ENCODE assay signal across 25 cellular contexts in genomic region chr1:47906466-47907191, GRCh38.
DNase-seq lines count a peak whose midpoint lies in the region; ATAC-seq, FAIRE-seq and TF ChIP-seq lines count a peak whose summit lies in the region.
"Had no signal": no experiment of that assay in that cellular context is flagged by ENCODE, and none has a peak within 500 bp of the region (broad histone marks: within the 10 kb centered on the region; RNA-seq: fewer than 3 reads in every experiment).

No MANE protein-coding gene starts in this region.

- BruUV-seq in endothelial cell of umbilical vein (replicated peaks; lab: Mats Ljungman, UMichigan), result no TSS peak

- H3K27ac ChIP-seq in endothelial cell of umbilical vein (ENCODE audit: insufficient read depth, low read depth, low read length) (peak overlapping the region; percentile 35), smooth muscle cell (ENCODE audit: low read depth) (peak overlapping the region; percentile 42)
- H3K27ac ChIP-seq: 22Rv1, KMS-11, left ventricle myocardium inferior, pancreas, VCaP had no signal

- H3K9ac ChIP-seq in endothelial cell of umbilical vein (replicated peaks; ENCODE audit: extremely low read depth, insufficient read depth, low read length) (no peak overlapping the region), smooth muscle cell (ENCODE audit: low read depth) (no peak overlapping the region)
- H3K9ac ChIP-seq: KMS-11 had no signal

- ATAC-seq in HG02642 (IDR thresholded peaks at IDR 0.05; ENCODE audit: poor library complexity, unreplicated experiment) (no peak), SK-N-SH treated with all-trans-retinoic acid at 6 μM for 48 hours (no peak)
- ATAC-seq: natural killer cell; Right ventricle myocardium inferior; stimulated activated effector memory CD8-positive, alpha-beta T cell treated with anti-CD3 and anti-CD28 coated beads, Interleukin-12 subunit alpha, Interleukin-12 subunit beta, amount 100 ng/mL, for 72 hours had no signal

- 60% methylated on average over 14 of the region's 14 CpGs for WGBS in smooth muscle cell (ENCODE audit: low lambda C conversion rate)

- H3K9me1 ChIP-seq in endothelial cell of umbilical vein (replicated peaks; ENCODE audit: control insufficient read depth, extremely low read depth, insufficient read depth, low read length), result no peaks in the 10 kb centered on the region

- H3F3A ChIP-seq in smooth muscle cell (ENCODE audit: low read depth), result peaks cover 7% of the 10 kb centered on the region

- H3K4me2 ChIP-seq in endothelial cell of umbilical vein (ENCODE audit: insufficient read depth, low read length), result peak overlapping the region; percentile 12
- peak overlapping the region; percentile 59 for H3K4me2 ChIP-seq in smooth muscle cell
- H3K4me2 ChIP-seq: KMS-11 had no signal

- dilution Hi-C loops in endothelial cell of umbilical vein (cut with MboI; ENCODE audit: extremely low pct_ligation_motif_present, low sequenced_read_pairs), result no loop called here

- POLR2A ChIA-PET in endothelial cell of umbilical vein (lab: Charles Lee), result no interaction called here

- H2AFZ ChIP-seq in endothelial cell of umbilical vein (ENCODE audit: low read depth, low read length) (no peak overlapping the region), smooth muscle cell (ENCODE audit: low read depth) (no peak overlapping the region)

- H3K79me2 ChIP-seq in endothelial cell of umbilical vein (ENCODE audit: control insufficient read depth, insufficient read depth, low read length), result no peaks in the 10 kb centered on the region
- H3K79me2 ChIP-seq in smooth muscle cell (ENCODE audit: low read depth), result no peaks in the 10 kb centered on the region

- H3K4me1 ChIP-seq in endothelial cell of umbilical vein (ENCODE audit: control insufficient read depth, extremely low read depth, insufficient read depth, low read length), result peaks cover 23% of the 10 kb centered on the region
- H3K4me1 ChIP-seq in smooth muscle cell (ENCODE audit: low read depth), result peaks cover 9% of the 10 kb centered on the region
- H3K4me1 ChIP-seq: left ventricle myocardium inferior, pancreas had no signal

- no peak for TF ChIP-seq POLR2A in endothelial cell of umbilical vein (IDR thresholded peaks at IDR 0.05; ENCODE audit: low read depth, low read length)

- no peak for TF ChIP-seq CTCF in endothelial cell of umbilical vein (IDR thresholded peaks at IDR 0.05; ENCODE audit: extremely low read depth in 1 of 2, insufficient read depth in 1 of 2, low read depth in 1 of 2, low read length in 2 of 2)
- TF ChIP-seq CTCF in smooth muscle cell (IDR thresholded peaks at IDR 0.05; ENCODE audit: borderline replicate concordance, insufficient read depth, poor library complexity, severe bottlenecking), result no peak

- CTCF ChIA-PET in endothelial cell of umbilical vein (lab: Charles Lee), result interaction anchor here (0.6 to 1.8 kb wide), 7 partner anchors 12 to 155 kb away, joined by 3 to 8 read pairs (median 4); partner anchors contain the start of gene TRABD2B

- H3K9me3 ChIP-seq in endothelial cell of umbilical vein (replicated peaks; ENCODE audit: control insufficient read depth, insufficient read depth, low read length) (no peaks in the 10 kb centered on the region), smooth muscle cell (replicated peaks; ENCODE audit: low read depth) (no peaks in the 10 kb centered on the region)
- H3K9me3 ChIP-seq: esophagus muscularis mucosa, left ventricle myocardium inferior, pancreas had no signal

- peak; percentile 55 for DNase-seq in DMS53 (lab: John Stamatoyannopoulos, UW)
- DNase-seq in DMS53 treated with DMSO at 0.1 percent for 48 hours (lab: John Stamatoyannopoulos, UW; ENCODE audit: unreplicated experiment), result no peak
- peak; percentile 62 for DNase-seq in astrocyte of the hippocampus (ENCODE audit: low read depth, low spot score)
- peak; percentile 45 for DNase-seq in endothelial cell of umbilical vein (ENCODE audit: low read depth, low spot score)
- DNase-seq in smooth muscle cell (lab: John Stamatoyannopoulos, UW; ENCODE audit: unreplicated experiment), result no peak
- DNase-seq in iPS-NIHi7 (ENCODE audit: extremely low spot score), result no peak
- DNase-seq: activated CD4-positive, alpha-beta T cell treated with anti-CD3 and anti-CD28 coated beads for 4 hours; activated CD8-positive, alpha-beta memory T cell treated with anti-CD3 and anti-CD28 coated beads for 24 hours; activated effector memory CD4-positive, alpha-beta T cell treated with Interleukin-2 at 50 U/mL for 16 hours; left ventricle myocardium inferior; natural killer cell; NCI-H1417 treated with DMSO at 0.1 percent for 48 hours; NCI-H2081; stimulated activated CD4-positive, alpha-beta T cell treated with anti-CD3 and anti-CD28 coated beads, Interleukin-4, amount 100 ng/mL, for 24 hours had no signal

- H4K20me1 ChIP-seq in endothelial cell of umbilical vein (replicated peaks; ENCODE audit: control insufficient read depth, extremely low read depth, insufficient read depth, low read length) (no peaks in the 10 kb centered on the region), smooth muscle cell (ENCODE audit: low read depth) (peaks cover 80% of the 10 kb centered on the region)

- no peak overlapping the region for H3K4me3 ChIP-seq in endothelial cell of umbilical vein (replicated peaks in 1 of 3; ENCODE audit: insufficient read depth in 1 of 3, low read depth in 1 of 3, low read length in 3 of 3)
- no peak overlapping the region for H3K4me3 ChIP-seq in smooth muscle cell
- H3K4me3 ChIP-seq: esophagus muscularis mucosa, left ventricle myocardium inferior, pancreas had no signal

- intact Hi-C loops in endothelial cell of umbilical vein (cut with micrococcal nuclease), result loop anchor here (1.0 kb wide), 1 partner anchor 12 kb away; no protein-coding TSS in a partner anchor

- FAIRE-seq in endothelial cell of umbilical vein (lab: Jason Lieb, UNC), result peak; percentile 33
- FAIRE-seq: astrocyte, frontal cortex, pancreas had no signal

- H3K27me3 ChIP-seq in endothelial cell of umbilical vein (ENCODE audit: control insufficient read depth in 2 of 2, insufficient read depth in 2 of 2, low read length in 2 of 2) (no peaks in the 10 kb centered on the region), smooth muscle cell (ENCODE audit: low read depth) (no peaks in the 10 kb centered on the region)
- H3K27me3 ChIP-seq: esophagus muscularis mucosa, pancreas had no signal

- H3K36me3 ChIP-seq in endothelial cell of umbilical vein (ENCODE audit: control insufficient read depth in 2 of 2, extremely low read depth in 1 of 2, insufficient read depth in 2 of 2, low read length in 2 of 2) (no peaks in the 10 kb centered on the region), smooth muscle cell (ENCODE audit: low read depth) (no peaks in the 10 kb centered on the region)
- H3K36me3 ChIP-seq: esophagus muscularis mucosa, left ventricle myocardium inferior, pancreas had no signal

TF ChIP-seq in endothelial cell of umbilical vein, 7 proteins besides CTCF, POLR2A, EP300 and RAD21:
- TF ChIP-seq EZH2 (IDR thresholded peaks at IDR 0.05; ENCODE audit: borderline replicate concordance, low read depth, low read length, severe bottlenecking) (no peak), POLR2AphosphoS5 (IDR thresholded peaks at IDR 0.05; ENCODE audit: insufficient read depth, low read depth, low read length) (no peak), MAX (IDR thresholded peaks at IDR 0.05; ENCODE audit: insufficient read depth, insufficient read length) (no peak), MYC (IDR thresholded peaks at IDR 0.05; ENCODE audit: low read depth, low read length) (no peak), FOS (IDR thresholded peaks at IDR 0.05; ENCODE audit: borderline replicate concordance, insufficient read depth, low read length) (no peak), JUN (IDR thresholded peaks at IDR 0.05; ENCODE audit: borderline replicate concordance, insufficient read depth, insufficient read length, low read depth) (no peak), GATA2 (IDR thresholded peaks at IDR 0.05; ENCODE audit: insufficient read depth, insufficient read length, low read depth, low read length) (no peak)

TF ChIP-seq in SK-N-SH treated with all-trans-retinoic acid at 6 μM for 48 hours, 23 proteins besides CTCF, POLR2A, EP300 and RAD21 (continues in another document):
- TF ChIP-seq GLIS3 (CRISPR knock-in tag; IDR thresholded peaks at IDR 0.05) (no peak), POU6F1 (CRISPR knock-in tag; IDR thresholded peaks at IDR 0.05; ENCODE audit: borderline replicate concordance, low read depth) (no peak), TSHZ2 (CRISPR knock-in tag; IDR thresholded peaks at IDR 0.05) (no peak), PPARA (CRISPR knock-in tag; IDR thresholded peaks at IDR 0.05; ENCODE audit: borderline replicate concordance) (no peak)

Comparison
In these comparisons a context has a peak if more than half of its experiments do, and no peak if none do; other contexts are left out.
1. DNase-seq: peak in DMS53 (single experiment), astrocyte of the hippocampus (single experiment) and endothelial cell of umbilical vein (single experiment); none in DMS53 treated with DMSO at 0.1 percent for 48 hours (single experiment), smooth muscle cell (single experiment) and iPS-NIHi7 (single experiment).